In the genomic region with DNA sequence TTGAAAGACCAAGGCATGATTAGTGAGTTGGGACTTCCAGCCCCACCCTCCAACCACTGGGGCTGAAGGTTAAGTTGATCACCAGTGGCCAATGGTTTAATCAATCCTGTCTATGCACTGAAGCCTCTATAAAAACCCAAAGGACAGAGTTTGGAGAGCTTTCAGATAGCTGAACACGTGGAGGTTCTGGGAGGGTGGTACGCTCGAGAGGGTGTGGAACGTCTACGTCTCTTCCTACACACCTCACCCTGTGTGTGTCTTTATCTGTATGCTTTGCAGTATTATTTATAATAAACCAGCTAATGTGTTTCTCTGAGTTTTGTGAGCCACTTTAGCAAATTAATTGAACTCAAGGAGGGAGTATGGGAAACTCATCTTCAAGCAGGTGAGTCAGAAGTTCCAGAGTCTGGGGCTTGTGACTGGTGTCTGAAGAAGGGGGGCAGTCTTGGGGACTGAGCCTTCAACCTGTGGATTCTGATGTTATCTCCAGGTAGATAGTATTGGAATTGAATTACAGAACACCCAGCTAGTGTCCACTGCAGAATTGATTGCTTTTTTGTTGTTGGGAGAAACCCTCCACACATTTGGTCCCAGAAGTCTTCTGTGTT, we compare ENCODE assay signal across 9 cellular contexts. TPM values are rescaled to one million over a fixed set of nuclear protein-coding genes. Genes with fewer than 3 reads are reported as not detected.
DNase-seq lines count a peak whose midpoint lies in the region; ATAC-seq and TF ChIP-seq lines count a peak whose summit lies in the region.
"Had no signal": no experiment of that assay in that cellular context is flagged by ENCODE, and none has a peak within 500 bp of the region (broad histone marks: within the 10 kb centered on the region; RNA-seq: fewer than 3 reads in every experiment).

No MANE protein-coding gene starts in this region.

- no peaks in the 10 kb centered on the region for H3K9me2 ChIP-seq in GM23338 (ENCODE audit: insufficient read depth)

- no peak overlapping the region for H2AFZ ChIP-seq in GM23338

- 0 out of 2 replicates have a peak overlapping the region, but pooled peaks have one; percentile 19 for H3K27ac Mint-ChIP-seq in GM23338
- H3K27ac Mint-ChIP-seq in immature natural killer cell, result peak overlapping the region; percentile 36 to 85 (median 72)

- H3K4me3 Mint-ChIP-seq in GM23338 (no peak overlapping the region), immature natural killer cell (peak overlapping the region; percentile 58 to 73 (median 59))

- TF ChIP-seq CTCF in GM23338 (conservative IDR thresholded peaks at IDR 0.05; ENCODE audit: low read depth in 2 of 2), result no peak

- no peaks in the 10 kb centered on the region for H3K36me3 ChIP-seq in GM23338 (ENCODE audit: insufficient read depth)

- H3K9me3 Mint-ChIP-seq in GM23338 (peaks cover 4% of the 10 kb centered on the region; the same call in 1 of the 3 replicates), immature natural killer cell (no peaks in the 10 kb centered on the region)

- H3K27ac ChIP-seq in GM23338 (ENCODE audit: low read depth), result no peak overlapping the region

- H3K4me1 ChIP-seq in GM23338 (ENCODE audit: insufficient read depth), result peaks cover 26% of the 10 kb centered on the region

- H3K27me3 ChIP-seq in GM23338 (ENCODE audit: insufficient read depth), result no peaks in the 10 kb centered on the region

- ATAC-seq in GM23338 (no peak), HG03342 (IDR thresholded peaks at IDR 0.05; ENCODE audit: unreplicated experiment) (no peak)

- H3F3A ChIP-seq in GM23338 (replicated peaks; ENCODE audit: low read depth), result no peaks in the 10 kb centered on the region

- H3K4me1 Mint-ChIP-seq in GM23338 (peaks cover 2% of the 10 kb centered on the region; the same call in 1 of the 3 replicates), immature natural killer cell (peaks cover 86 to 100% of the 10 kb centered on the region in 2 donors)

- peaks cover 14% of the 10 kb centered on the region; the same call in 2 of the 3 replicates for H3K36me3 Mint-ChIP-seq in GM23338 (ENCODE audit: low read depth)
- H3K36me3 Mint-ChIP-seq in immature natural killer cell, result peaks cover 4 to 8% (median 6%) of the 10 kb centered on the region in 3 donors

- H3K27me3 Mint-ChIP-seq in GM23338 (ENCODE audit: insufficient read depth, low read depth, poor library complexity), result no peaks in the 10 kb centered on the region
- H3K27me3 Mint-ChIP-seq in immature natural killer cell (ENCODE audit: low read depth in 3 of 3), result no peaks in the 10 kb centered on the region

- DNase-seq in GM23338 (ENCODE audit: low spot score), result no peak
- DNase-seq in activated CD4-positive, alpha-beta T cell treated with anti-CD3 and anti-CD28 coated beads, Interleukin-2, amount 50 U/mL, for 1 hour, result peak; percentile 58
- DNase-seq in immature natural killer cell, result no peak
- DNase-seq in stimulated activated CD8-positive, alpha-beta memory T cell treated with anti-CD3 and anti-CD28 coated beads, Interleukin-2, amount 100 ng/mL, for 1 hour (ENCODE audit: low read depth in 2 of 2), result peak; percentile 42 to 51
- no peak for DNase-seq in CD1c-positive myeloid dendritic cell (ENCODE audit: extremely low spot score)
- DNase-seq in NCI-H345 (lab: John Stamatoyannopoulos, UW), result no peak
- DNase-seq in NCI-H128 (lab: John Stamatoyannopoulos, UW; ENCODE audit: unreplicated experiment), result no peak
- DNase-seq: KBM-7 had no signal

- peaks cover 21% of the 10 kb centered on the region; the same call in 1 of the 2 replicates for H4K20me1 ChIP-seq in GM23338 (replicated peaks; ENCODE audit: insufficient read depth)

- no peak overlapping the region for H3K4me3 ChIP-seq in GM23338

- peaks cover 99% of the 10 kb centered on the region for H3K79me2 ChIP-seq in GM23338 (replicated peaks; ENCODE audit: insufficient read depth)

- H3K4me2 ChIP-seq in GM23338, result no peak overlapping the region

TF ChIP-seq in GM23338, 12 proteins besides CTCF, POLR2A, EP300 and RAD21:
- TF ChIP-seq EZH2phosphoT487 (IDR thresholded peaks at IDR 0.05; ENCODE audit: unreplicated experiment) (no peak), ZNF331 (CRISPR knock-in tag; IDR thresholded peaks at IDR 0.05; ENCODE audit: low read depth) (no peak), CREB1 (CRISPR knock-in tag; IDR thresholded peaks at IDR 0.05; ENCODE audit: low read depth) (no peak)
- TF ChIP-seq, protein P1, sequence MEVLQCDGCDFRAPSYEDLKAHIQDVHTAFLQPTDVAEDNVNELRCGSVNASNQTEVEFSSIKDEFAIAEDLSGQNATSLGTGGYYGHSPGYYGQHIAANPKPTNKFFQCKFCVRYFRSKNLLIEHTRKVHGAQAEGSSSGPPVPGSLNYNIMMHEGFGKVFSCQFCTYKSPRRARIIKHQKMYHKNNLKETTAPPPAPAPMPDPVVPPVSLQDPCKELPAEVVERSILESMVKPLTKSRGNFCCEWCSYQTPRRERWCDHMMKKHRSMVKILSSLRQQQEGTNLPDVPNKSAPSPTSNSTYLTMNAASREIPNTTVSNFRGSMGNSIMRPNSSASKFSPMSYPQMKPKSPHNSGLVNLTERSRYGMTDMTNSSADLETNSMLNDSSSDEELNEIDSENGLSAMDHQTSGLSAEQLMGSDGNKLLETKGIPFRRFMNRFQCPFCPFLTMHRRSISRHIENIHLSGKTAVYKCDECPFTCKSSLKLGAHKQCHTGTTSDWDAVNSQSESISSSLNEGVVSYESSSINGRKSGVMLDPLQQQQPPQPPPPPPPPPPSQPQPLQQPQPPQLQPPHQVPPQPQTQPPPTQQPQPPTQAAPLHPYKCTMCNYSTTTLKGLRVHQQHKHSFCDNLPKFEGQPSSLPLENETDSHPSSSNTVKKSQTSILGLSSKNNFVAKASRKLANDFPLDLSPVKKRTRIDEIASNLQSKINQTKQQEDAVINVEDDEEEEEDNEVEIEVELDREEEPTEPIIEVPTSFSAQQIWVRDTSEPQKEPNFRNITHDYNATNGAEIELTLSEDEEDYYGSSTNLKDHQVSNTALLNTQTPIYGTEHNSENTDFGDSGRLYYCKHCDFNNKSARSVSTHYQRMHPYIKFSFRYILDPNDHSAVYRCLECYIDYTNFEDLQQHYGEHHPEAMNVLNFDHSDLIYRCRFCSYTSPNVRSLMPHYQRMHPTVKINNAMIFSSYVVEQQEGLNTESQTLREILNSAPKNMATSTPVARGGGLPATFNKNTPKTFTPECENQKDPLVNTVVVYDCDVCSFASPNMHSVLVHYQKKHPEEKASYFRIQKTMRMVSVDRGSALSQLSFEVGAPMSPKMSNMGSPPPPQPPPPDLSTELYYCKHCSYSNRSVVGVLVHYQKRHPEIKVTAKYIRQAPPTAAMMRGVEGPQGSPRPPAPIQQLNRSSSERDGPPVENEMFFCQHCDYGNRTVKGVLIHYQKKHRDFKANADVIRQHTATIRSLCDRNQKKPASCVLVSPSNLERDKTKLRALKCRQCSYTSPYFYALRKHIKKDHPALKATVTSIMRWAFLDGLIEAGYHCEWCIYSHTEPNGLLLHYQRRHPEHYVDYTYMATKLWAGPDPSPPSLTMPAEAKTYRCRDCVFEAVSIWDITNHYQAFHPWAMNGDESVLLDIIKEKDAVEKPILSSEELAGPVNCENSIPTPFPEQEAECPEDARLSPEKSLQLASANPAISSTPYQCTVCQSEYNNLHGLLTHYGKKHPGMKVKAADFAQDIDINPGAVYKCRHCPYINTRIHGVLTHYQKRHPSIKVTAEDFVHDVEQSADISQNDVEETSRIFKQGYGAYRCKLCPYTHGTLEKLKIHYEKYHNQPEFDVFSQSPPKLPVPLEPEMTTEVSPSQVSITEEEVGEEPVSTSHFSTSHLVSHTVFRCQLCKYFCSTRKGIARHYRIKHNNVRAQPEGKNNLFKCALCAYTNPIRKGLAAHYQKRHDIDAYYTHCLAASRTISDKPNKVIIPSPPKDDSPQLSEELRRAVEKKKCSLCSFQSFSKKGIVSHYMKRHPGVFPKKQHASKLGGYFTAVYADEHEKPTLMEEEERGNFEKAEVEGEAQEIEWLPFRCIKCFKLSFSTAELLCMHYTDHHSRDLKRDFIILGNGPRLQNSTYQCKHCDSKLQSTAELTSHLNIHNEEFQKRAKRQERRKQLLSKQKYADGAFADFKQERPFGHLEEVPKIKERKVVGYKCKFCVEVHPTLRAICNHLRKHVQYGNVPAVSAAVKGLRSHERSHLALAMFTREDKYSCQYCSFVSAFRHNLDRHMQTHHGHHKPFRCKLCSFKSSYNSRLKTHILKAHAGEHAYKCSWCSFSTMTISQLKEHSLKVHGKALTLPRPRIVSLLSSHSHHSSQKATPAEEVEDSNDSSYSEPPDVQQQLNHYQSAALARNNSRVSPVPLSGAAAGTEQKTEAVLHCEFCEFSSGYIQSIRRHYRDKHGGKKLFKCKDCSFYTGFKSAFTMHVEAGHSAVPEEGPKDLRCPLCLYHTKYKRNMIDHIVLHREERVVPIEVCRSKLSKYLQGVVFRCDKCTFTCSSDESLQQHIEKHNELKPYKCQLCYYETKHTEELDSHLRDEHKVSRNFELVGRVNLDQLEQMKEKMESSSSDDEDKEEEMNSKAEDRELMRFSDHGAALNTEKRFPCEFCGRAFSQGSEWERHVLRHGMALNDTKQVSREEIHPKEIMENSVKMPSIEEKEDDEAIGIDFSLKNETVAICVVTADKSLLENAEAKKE (CRISPR knock-in tag; IDR thresholded peaks at IDR 0.05), result no peak

RNA-seq across cellular contexts. Expression of a gene that starts 20.3 kb away (rescaled TPM):
- 137 and 138 TPM in 2 replicates for total RNA-seq in GM23338 (2014; rRNA removed; shearing (Covaris generic))
- polyA plus RNA-seq in GM23338 (2016; fragmentation: Nextera tagmentation; extraction: Ambion mirVana) (47.8 and 63.7 TPM in 2 replicates), immature natural killer cell (100 to 1,000 TPM; 501 to 732 (median 726) TPM)

Comparison
In these comparisons a context has a peak if more than half of its experiments do, and no peak if none do; other contexts are left out.
1. DNase-seq: peak in activated CD4-positive, alpha-beta T cell treated with anti-CD3 and anti-CD28 coated beads, Interleukin-2, amount 50 U/mL, for 1 hour (single experiment) and stimulated activated CD8-positive, alpha-beta memory T cell treated with anti-CD3 and anti-CD28 coated beads, Interleukin-2, amount 100 ng/mL, for 1 hour (2 of 2); none in GM23338 (single experiment), immature natural killer cell (0 of 3), CD1c-positive myeloid dendritic cell (single experiment), NCI-H345 (single experiment) and NCI-H128 (single experiment).